12 cellular contexts compared by ENCODE assay signal in genomic region chr4:159106636-159107035, GRCh38. TPM values are rescaled to one million over a fixed set of nuclear protein-coding genes. Genes with fewer than 3 reads are reported as not detected.
DNase-seq lines count a peak whose midpoint lies in the region; ATAC-seq and TF ChIP-seq lines count a peak whose summit lies in the region.
"Had no signal": no experiment of that assay in that cellular context is flagged by ENCODE, and none has a peak within 500 bp of the region (broad histone marks: within the 10 kb centered on the region; RNA-seq: fewer than 3 reads in every experiment).

No MANE protein-coding gene starts in this region.

- DNase-seq in activated naive CD4-positive, alpha-beta T cell treated with anti-CD3 and anti-CD28 coated beads for 36 hours, result no peak
- no peak for DNase-seq in activated naive CD4-positive, alpha-beta T cell treated with anti-CD3 and anti-CD28 coated beads, Interleukin-2, amount 10 ng/mL, durations not matched to agents 7 days and 5 days
- DNase-seq in fibroblast of mammary gland (ENCODE audit: low read depth) (peak; percentile 14), NCI-H748 (lab: John Stamatoyannopoulos, UW; ENCODE audit: unreplicated experiment) (no peak), NCI-H1092 treated with DMSO at 0.1 percent for 48 hours (lab: John Stamatoyannopoulos, UW) (no peak)
- DNase-seq in stimulated activated naive CD8-positive, alpha-beta T cell treated with anti-CD3 and anti-CD28 coated beads, Interleukin-15, amount 100 ng/mL, for 72 hours, result no peak
- no peak for DNase-seq in CD8-positive, alpha-beta T cell
- DNase-seq: activated effector memory CD4-positive, alpha-beta T cell treated with anti-CD3 and anti-CD28 coated beads, Interleukin-2, amount 50 U/mL, for 16 hours; NCI-H1417; NCI-H748 treated with DMSO at 0.1 percent for 48 hours had no signal

- peak overlapping the region; percentile 91 for H3K27ac Mint-ChIP-seq in activated naive CD4-positive, alpha-beta T cell treated with anti-CD3 and anti-CD28 coated beads for 36 hours
- H3K27ac Mint-ChIP-seq in activated naive CD4-positive, alpha-beta T cell treated with anti-CD3 and anti-CD28 coated beads, Interleukin-2, amount 10 ng/mL, durations not matched to agents 7 days and 5 days, result no peak overlapping the region
- no peak overlapping the region for H3K27ac Mint-ChIP-seq in activated T-helper 17 cell treated with anti-CD3 and anti-CD28 coated beads, Interleukin-2, amount 50 U/mL, for 72 hours
- H3K27ac Mint-ChIP-seq in stimulated activated naive CD8-positive, alpha-beta T cell treated with anti-CD3 and anti-CD28 coated beads, Interleukin-15, amount 100 ng/mL, for 72 hours, result peak overlapping the region in 1 of 2 donors; percentile 1
- no peak overlapping the region for H3K27ac Mint-ChIP-seq in CD8-positive, alpha-beta T cell

- no peaks in the 10 kb centered on the region for H3K9me3 ChIP-seq in CD8-positive, alpha-beta T cell (ENCODE audit: low read length)

- no peak for ATAC-seq in activated T-helper 17 cell treated with anti-CD3 and anti-CD28 coated beads, Interleukin-2, amount 50 U/mL, for 72 hours (replicated peaks)
- no peak for ATAC-seq in stimulated activated naive CD8-positive, alpha-beta T cell treated with anti-CD3 and anti-CD28 coated beads, Interleukin-15, amount 100 ng/mL, for 72 hours
- ATAC-seq in CD8-positive, alpha-beta T cell, result no peak
- ATAC-seq: sciatic nerve had no signal

- no peaks in the 10 kb centered on the region for H3K36me3 ChIP-seq in CD8-positive, alpha-beta T cell (ENCODE audit: insufficient read depth, low read length)

- no peak for TF ChIP-seq CTCF in fibroblast of mammary gland (conservative IDR thresholded peaks at IDR 0.05; ENCODE audit: control insufficient read depth, insufficient read depth, low read depth, low read length)
- no peak for TF ChIP-seq CTCF in CD8-positive, alpha-beta T cell (IDR thresholded peaks at IDR 0.05)

- H3K27ac ChIP-seq in CD8-positive, alpha-beta T cell (ENCODE audit: low read depth, low read length), result no peak overlapping the region

- no peaks in the 10 kb centered on the region for H3K27me3 Mint-ChIP-seq in activated naive CD4-positive, alpha-beta T cell treated with anti-CD3 and anti-CD28 coated beads for 36 hours (ENCODE audit: low read depth)
- H3K27me3 Mint-ChIP-seq in activated naive CD4-positive, alpha-beta T cell treated with anti-CD3 and anti-CD28 coated beads, Interleukin-2, amount 10 ng/mL, durations not matched to agents 7 days and 5 days, result peaks cover 7% of the 10 kb centered on the region
- H3K27me3 Mint-ChIP-seq in activated T-helper 17 cell treated with anti-CD3 and anti-CD28 coated beads, Interleukin-2, amount 50 U/mL, for 72 hours, result no peaks in the 10 kb centered on the region
- peaks cover 7% of the 10 kb centered on the region for H3K27me3 Mint-ChIP-seq in stimulated activated naive CD8-positive, alpha-beta T cell treated with anti-CD3 and anti-CD28 coated beads, Interleukin-15, amount 100 ng/mL, for 72 hours
- peaks cover 5% of the 10 kb centered on the region for H3K27me3 Mint-ChIP-seq in CD8-positive, alpha-beta T cell (ENCODE audit: low read depth)

- peak overlapping the region; percentile 76 for H3K4me3 Mint-ChIP-seq in activated naive CD4-positive, alpha-beta T cell treated with anti-CD3 and anti-CD28 coated beads for 36 hours
- no peak overlapping the region for H3K4me3 Mint-ChIP-seq in activated naive CD4-positive, alpha-beta T cell treated with anti-CD3 and anti-CD28 coated beads, Interleukin-2, amount 10 ng/mL, durations not matched to agents 7 days and 5 days
- H3K4me3 Mint-ChIP-seq in activated T-helper 17 cell treated with anti-CD3 and anti-CD28 coated beads, Interleukin-2, amount 50 U/mL, for 72 hours, result peak overlapping the region; percentile 86
- H3K4me3 Mint-ChIP-seq in stimulated activated naive CD8-positive, alpha-beta T cell treated with anti-CD3 and anti-CD28 coated beads, Interleukin-15, amount 100 ng/mL, for 72 hours, result peak overlapping the region; percentile 14 to 99
- no peak overlapping the region for H3K4me3 Mint-ChIP-seq in CD8-positive, alpha-beta T cell

- H3K4me1 ChIP-seq in CD8-positive, alpha-beta T cell (ENCODE audit: insufficient read depth, low read length), result peaks cover 14% of the 10 kb centered on the region

- H3K4me1 Mint-ChIP-seq in activated naive CD4-positive, alpha-beta T cell treated with anti-CD3 and anti-CD28 coated beads for 36 hours (ENCODE audit: low read depth), result peaks cover 61% of the 10 kb centered on the region
- peaks cover 41% of the 10 kb centered on the region for H3K4me1 Mint-ChIP-seq in activated naive CD4-positive, alpha-beta T cell treated with anti-CD3 and anti-CD28 coated beads, Interleukin-2, amount 10 ng/mL, durations not matched to agents 7 days and 5 days
- peaks cover 43% of the 10 kb centered on the region for H3K4me1 Mint-ChIP-seq in activated T-helper 17 cell treated with anti-CD3 and anti-CD28 coated beads, Interleukin-2, amount 50 U/mL, for 72 hours
- peaks cover 64% of the 10 kb centered on the region for H3K4me1 Mint-ChIP-seq in stimulated activated naive CD8-positive, alpha-beta T cell treated with anti-CD3 and anti-CD28 coated beads, Interleukin-15, amount 100 ng/mL, for 72 hours
- H3K4me1 Mint-ChIP-seq in CD8-positive, alpha-beta T cell (ENCODE audit: low read depth), result peaks cover 32% of the 10 kb centered on the region

- peaks cover 26% of the 10 kb centered on the region for H3K36me3 Mint-ChIP-seq in activated naive CD4-positive, alpha-beta T cell treated with anti-CD3 and anti-CD28 coated beads for 36 hours (ENCODE audit: low read depth)
- H3K36me3 Mint-ChIP-seq in activated naive CD4-positive, alpha-beta T cell treated with anti-CD3 and anti-CD28 coated beads, Interleukin-2, amount 10 ng/mL, durations not matched to agents 7 days and 5 days, result no peaks in the 10 kb centered on the region
- peaks cover 20% of the 10 kb centered on the region for H3K36me3 Mint-ChIP-seq in activated T-helper 17 cell treated with anti-CD3 and anti-CD28 coated beads, Interleukin-2, amount 50 U/mL, for 72 hours (ENCODE audit: low read depth)
- H3K36me3 Mint-ChIP-seq in CD8-positive, alpha-beta T cell, result peaks cover 2% of the 10 kb centered on the region

- CTCF ChIA-PET in activated naive CD4-positive, alpha-beta T cell treated with anti-CD3 and anti-CD28 coated beads for 36 hours (lab: Charles Lee), result interaction anchor here (1.6 kb wide), 1 partner anchor 14 kb away, joined by 3 read pairs; no protein-coding TSS in a partner anchor
- CTCF ChIA-PET in activated naive CD4-positive, alpha-beta T cell treated with anti-CD3 and anti-CD28 coated beads, Interleukin-2, amount 10 ng/mL, durations not matched to agents 7 days and 5 days (lab: Charles Lee), result interaction anchor here (0.6 to 1.7 kb wide), 3 partner anchors 14 to 249 kb away, joined by 3 to 5 read pairs (median 3); no protein-coding TSS in a partner anchor
- CTCF ChIA-PET in CD8-positive, alpha-beta T cell (lab: Charles Lee), result interaction anchor here (1.4 kb wide), 1 partner anchor 13 kb away, joined by 5 read pairs; no protein-coding TSS in a partner anchor

- H3K9me3 Mint-ChIP-seq in activated naive CD4-positive, alpha-beta T cell treated with anti-CD3 and anti-CD28 coated beads for 36 hours, result no peaks in the 10 kb centered on the region
- no peaks in the 10 kb centered on the region for H3K9me3 Mint-ChIP-seq in activated naive CD4-positive, alpha-beta T cell treated with anti-CD3 and anti-CD28 coated beads, Interleukin-2, amount 10 ng/mL, durations not matched to agents 7 days and 5 days
- H3K9me3 Mint-ChIP-seq in activated T-helper 17 cell treated with anti-CD3 and anti-CD28 coated beads, Interleukin-2, amount 50 U/mL, for 72 hours, result no peaks in the 10 kb centered on the region
- no peaks in the 10 kb centered on the region for H3K9me3 Mint-ChIP-seq in stimulated activated naive CD8-positive, alpha-beta T cell treated with anti-CD3 and anti-CD28 coated beads, Interleukin-15, amount 100 ng/mL, for 72 hours
- no peaks in the 10 kb centered on the region for H3K9me3 Mint-ChIP-seq in CD8-positive, alpha-beta T cell

- intact Hi-C loops in activated naive CD4-positive, alpha-beta T cell treated with anti-CD3 and anti-CD28 coated beads for 36 hours (cut with micrococcal nuclease), result loop anchor here (1.0 kb wide), 5 partner anchors 29 to 435 kb away; partner anchors contain the start of gene C4orf46
- intact Hi-C loops in CD8-positive, alpha-beta T cell (cut with DNase I, micrococcal nuclease), result no loop called here

- H3K4me3 ChIP-seq in fibroblast of mammary gland (ENCODE audit: control insufficient read depth, low read depth, low read length), result no peak overlapping the region
- no peak overlapping the region for H3K4me3 ChIP-seq in CD8-positive, alpha-beta T cell (ENCODE audit: low read depth, low read length)

- no peaks in the 10 kb centered on the region for H3K27me3 ChIP-seq in CD8-positive, alpha-beta T cell (ENCODE audit: insufficient read depth, low read length)

- POLR2A ChIA-PET in CD8-positive, alpha-beta T cell (lab: Charles Lee), result no interaction called here

RNA-seq across cellular contexts. Expression of gene RAPGEF2, which starts 3.8 kb away (rescaled TPM):
- 10 to 100 TPM; 21.2 to 26.1 TPM for total RNA-seq in activated naive CD4-positive, alpha-beta T cell treated with anti-CD3 and anti-CD28 coated beads for 36 hours
- 10 to 100 TPM; 22.8 to 25.1 TPM for total RNA-seq in activated T-helper 17 cell treated with anti-CD3 and anti-CD28 coated beads, Interleukin-2, amount 50 U/mL, for 72 hours
- total RNA-seq in CD8-positive, alpha-beta T cell, result 10 to 100 TPM; 24.1 to 25.8 TPM

Comparison
In these comparisons a context has a peak if more than half of its experiments do, and no peak if none do; other contexts are left out.
1. H3K4me3 Mint-ChIP-seq: peak in activated naive CD4-positive, alpha-beta T cell treated with anti-CD3 and anti-CD28 coated beads for 36 hours (single experiment), activated T-helper 17 cell treated with anti-CD3 and anti-CD28 coated beads, Interleukin-2, amount 50 U/mL, for 72 hours (single experiment) and stimulated activated naive CD8-positive, alpha-beta T cell treated with anti-CD3 and anti-CD28 coated beads, Interleukin-15, amount 100 ng/mL, for 72 hours (2 of 2); none in activated naive CD4-positive, alpha-beta T cell treated with anti-CD3 and anti-CD28 coated beads, Interleukin-2, amount 10 ng/mL, durations not matched to agents 7 days and 5 days (single experiment) and CD8-positive, alpha-beta T cell (single experiment).